Comparison of ENCODE assay signal across 20 cellular contexts in the genomic region with DNA sequence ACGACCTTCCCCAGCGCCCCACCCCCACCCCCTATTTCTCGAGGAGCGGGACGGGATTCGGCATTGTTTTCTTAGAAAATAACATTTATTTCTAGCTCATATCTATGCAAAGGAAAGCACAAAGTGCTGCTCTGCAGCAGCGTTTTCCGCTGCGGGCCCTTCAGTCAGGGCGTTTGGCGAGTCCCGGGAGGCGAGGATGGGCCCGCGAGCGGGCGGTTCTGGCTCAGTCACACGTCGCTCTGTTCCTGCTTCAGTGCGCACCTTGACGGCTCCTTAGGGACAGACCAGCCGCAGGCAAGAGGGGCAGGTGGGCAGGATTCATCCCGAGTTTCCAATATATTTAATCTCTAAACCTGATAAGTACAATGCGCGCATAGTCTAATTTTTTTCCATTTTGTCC. TPM values are rescaled to one million over a fixed set of nuclear protein-coding genes. Genes with fewer than 3 reads are reported as not detected.
DNase-seq lines count a peak whose midpoint lies in the region; ATAC-seq and TF ChIP-seq lines count a peak whose summit lies in the region.
"Had no signal": no experiment of that assay in that cellular context is flagged by ENCODE, and none has a peak within 500 bp of the region (broad histone marks: within the 10 kb centered on the region; RNA-seq: fewer than 3 reads in every experiment).

No MANE protein-coding gene starts in this region.

- no peaks in the 10 kb centered on the region for H3K9me2 ChIP-seq in hepatocyte (replicated peaks; ENCODE audit: insufficient read depth)

- H3K9ac ChIP-seq in HUES6 (ENCODE audit: low read length) = no peak overlapping the region

- no peak for DNase-seq in activated CD4-positive, alpha-beta T cell treated with anti-CD3 and anti-CD28 coated beads, Interleukin-2, amount 10 ng/mL, durations not matched to agents 7 days and 5 days
- DNase-seq in activated CD4-positive, alpha-beta T cell treated with anti-CD3 and anti-CD28 coated beads, Interleukin-2, amount 50 U/mL, for 4 hours = no peak
- DNase-seq in hepatocyte (ENCODE audit: low spot score) (no peak), osteoblast (ENCODE audit: insufficient read length, low spot score, missing footprints) (peak; percentile 59), NCI-H1417 (lab: John Stamatoyannopoulos, UW) (no peak), chondrocyte (ENCODE audit: low spot score) (no peak)
- DNase-seq: activated effector memory CD4-positive, alpha-beta T cell treated with Interleukin-2 at 50 U/mL for 16 hours; CD4-positive, alpha-beta memory T cell; dermis blood vessel endothelial cell; head of caudate nucleus; kidney glomerular epithelial cell; MM.1S; mucosa of descending colon; NCI-H187 treated with DMSO at 0.1 percent for 48 hours; psoas muscle; T1000 had no signal

- TF ChIP-seq CTCF in hepatocyte (IDR thresholded peaks at IDR 0.05; ENCODE audit: poor library complexity) (no peak), osteoblast (IDR thresholded peaks at IDR 0.05; ENCODE audit: extremely low read depth, low read depth, low read length) (no peak), chondrocyte (IDR thresholded peaks at IDR 0.05) (no peak)

- no peak overlapping the region for H3K27ac Mint-ChIP-seq in activated CD4-positive, alpha-beta T cell treated with anti-CD3 and anti-CD28 coated beads, Interleukin-2, amount 10 ng/mL, durations not matched to agents 7 days and 5 days
- no peak overlapping the region for H3K27ac Mint-ChIP-seq in chondrocyte (ENCODE audit: unreplicated experiment)
- H3K27ac Mint-ChIP-seq: CD4-positive, alpha-beta memory T cell had no signal

- no peak for ATAC-seq in GM18907 (IDR thresholded peaks at IDR 0.05; ENCODE audit: unreplicated experiment)
- ATAC-seq: HepG2, mucosa of descending colon, psoas muscle had no signal

- H3K79me2 ChIP-seq in hepatocyte (no peaks in the 10 kb centered on the region), osteoblast (ENCODE audit: insufficient read depth, low read length) (no peaks in the 10 kb centered on the region)

- peaks cover 79% of the 10 kb centered on the region for H3K27me3 Mint-ChIP-seq in activated CD4-positive, alpha-beta T cell treated with anti-CD3 and anti-CD28 coated beads, Interleukin-2, amount 10 ng/mL, durations not matched to agents 7 days and 5 days
- H3K27me3 Mint-ChIP-seq in chondrocyte (ENCODE audit: low read depth) = peaks cover 74% of the 10 kb centered on the region

- CTCF ChIA-PET in activated CD4-positive, alpha-beta T cell treated with anti-CD3 and anti-CD28 coated beads, Interleukin-2, amount 10 ng/mL, durations not matched to agents 7 days and 5 days (lab: Charles Lee) = no interaction called here

- WGBS in hepatocyte (ENCODE audit: low lambda C conversion rate, missing lambda C conversion rate) = 7% methylated on average over 25 of the region's 25 CpGs

- POLR2A ChIA-PET in activated CD4-positive, alpha-beta T cell treated with anti-CD3 and anti-CD28 coated beads, Interleukin-2, amount 10 ng/mL, durations not matched to agents 7 days and 5 days (lab: Charles Lee) = no interaction called here

- H3K9me3 ChIP-seq in HUES6 (ENCODE audit: control insufficient read depth, insufficient read depth, low read depth, low read length) = peaks cover 3% of the 10 kb centered on the region; the same call in 1 of the 2 replicates
- H3K9me3 ChIP-seq in hepatocyte (ENCODE audit: low read depth) = no peaks in the 10 kb centered on the region
- no peaks in the 10 kb centered on the region for H3K9me3 ChIP-seq in osteoblast (ENCODE audit: low read depth, low read length)

- H3K27ac ChIP-seq in HUES6 (ENCODE audit: low read depth, low read length) (no peak overlapping the region), hepatocyte (no peak overlapping the region), osteoblast (ENCODE audit: low read depth, low read length) (no peak overlapping the region)
- H3K27ac ChIP-seq: psoas muscle had no signal

- H3K4me1 Mint-ChIP-seq in activated CD4-positive, alpha-beta T cell treated with anti-CD3 and anti-CD28 coated beads, Interleukin-2, amount 10 ng/mL, durations not matched to agents 7 days and 5 days = peaks cover 22% of the 10 kb centered on the region
- H3K4me1 Mint-ChIP-seq in chondrocyte (ENCODE audit: low read depth) = peaks cover 29% of the 10 kb centered on the region

- H3K27me3 ChIP-seq in HUES6 (ENCODE audit: control insufficient read depth, insufficient read depth, low read length) (peaks cover 100% of the 10 kb centered on the region), hepatocyte (peaks cover 97% of the 10 kb centered on the region), osteoblast (ENCODE audit: insufficient read depth, low read length) (peaks cover 95% of the 10 kb centered on the region)

- H3K36me3 Mint-ChIP-seq in activated CD4-positive, alpha-beta T cell treated with anti-CD3 and anti-CD28 coated beads, Interleukin-2, amount 10 ng/mL, durations not matched to agents 7 days and 5 days (ENCODE audit: low read depth) = peaks cover 5% of the 10 kb centered on the region
- H3K36me3 Mint-ChIP-seq in chondrocyte (ENCODE audit: low read depth) = peaks cover 7% of the 10 kb centered on the region
- H3K36me3 Mint-ChIP-seq: CD4-positive, alpha-beta memory T cell had no signal

- H3K36me3 ChIP-seq in HUES6 (ENCODE audit: control insufficient read depth, insufficient read depth, low read length) = no peaks in the 10 kb centered on the region
- H3K36me3 ChIP-seq in hepatocyte (replicated peaks; ENCODE audit: insufficient read depth, low read depth) = no peaks in the 10 kb centered on the region
- H3K36me3 ChIP-seq in osteoblast (ENCODE audit: insufficient read depth, low read length) = no peaks in the 10 kb centered on the region

- H3K4me1 ChIP-seq in HUES6 (ENCODE audit: control insufficient read depth, insufficient read depth, low read length) (peaks cover 9% of the 10 kb centered on the region), hepatocyte (ENCODE audit: insufficient read depth) (peaks cover 22% of the 10 kb centered on the region), osteoblast (ENCODE audit: insufficient read depth, low read length) (no peaks in the 10 kb centered on the region)

- no peaks in the 10 kb centered on the region for H4K20me1 ChIP-seq in hepatocyte (ENCODE audit: insufficient read depth, poor library complexity, severe bottlenecking)
- H4K20me1 ChIP-seq in osteoblast (ENCODE audit: insufficient read depth, low read length) = no peaks in the 10 kb centered on the region

- peak overlapping the region; percentile 30 for H3K4me3 Mint-ChIP-seq in activated CD4-positive, alpha-beta T cell treated with anti-CD3 and anti-CD28 coated beads, Interleukin-2, amount 10 ng/mL, durations not matched to agents 7 days and 5 days
- H3K4me3 Mint-ChIP-seq in chondrocyte (ENCODE audit: unreplicated experiment) = no peak overlapping the region

- H2AFZ ChIP-seq in hepatocyte (peak overlapping the region; percentile 52), osteoblast (ENCODE audit: low read length) (no peak overlapping the region)

- H3K9me3 Mint-ChIP-seq in activated CD4-positive, alpha-beta T cell treated with anti-CD3 and anti-CD28 coated beads, Interleukin-2, amount 10 ng/mL, durations not matched to agents 7 days and 5 days = no peaks in the 10 kb centered on the region
- peaks cover 6% of the 10 kb centered on the region for H3K9me3 Mint-ChIP-seq in chondrocyte (ENCODE audit: low read depth)

- peak overlapping the region; percentile 65 for H3K4me2 ChIP-seq in hepatocyte
- no peak overlapping the region for H3K4me2 ChIP-seq in osteoblast (ENCODE audit: insufficient read depth, low read length)

- H3K4me3 ChIP-seq in HUES6 (ENCODE audit: low read depth, low read length) = peak overlapping the region; percentile 65; the same call in 1 of the 2 replicates
- no peak overlapping the region for H3K4me3 ChIP-seq in hepatocyte
- H3K4me3 ChIP-seq in osteoblast (ENCODE audit: insufficient read depth, low read length) = no peak overlapping the region
- H3K4me3 ChIP-seq: mucosa of descending colon had no signal

RNA-seq across cellular contexts. Expression of gene DMRTA2, which starts 5.8 kb away (rescaled TPM):
- not detected for total RNA-seq in activated CD4-positive, alpha-beta T cell treated with anti-CD3 and anti-CD28 coated beads, Interleukin-2, amount 10 ng/mL, durations not matched to agents 7 days and 5 days
- total RNA-seq in hepatocyte (0.10 TPM in 1 of 2 replicates, not detected in the other), osteoblast (under 0.01 TPM in 1 of 2 replicates, not detected in the other), chondrocyte (not detected in 3 replicates)
- polyA plus RNA-seq in hepatocyte = not detected in 2 replicates
- total RNA-seq: CD4-positive, alpha-beta memory T cell; dermis blood vessel endothelial cell; HepG2; mucosa of descending colon; psoas muscle had no signal
- polyA plus RNA-seq: AG04450; CD4-positive, alpha-beta memory T cell; HepG2 had no signal
